Comparison of ENCODE assay signal across 11 cellular contexts in the genomic region with DNA sequence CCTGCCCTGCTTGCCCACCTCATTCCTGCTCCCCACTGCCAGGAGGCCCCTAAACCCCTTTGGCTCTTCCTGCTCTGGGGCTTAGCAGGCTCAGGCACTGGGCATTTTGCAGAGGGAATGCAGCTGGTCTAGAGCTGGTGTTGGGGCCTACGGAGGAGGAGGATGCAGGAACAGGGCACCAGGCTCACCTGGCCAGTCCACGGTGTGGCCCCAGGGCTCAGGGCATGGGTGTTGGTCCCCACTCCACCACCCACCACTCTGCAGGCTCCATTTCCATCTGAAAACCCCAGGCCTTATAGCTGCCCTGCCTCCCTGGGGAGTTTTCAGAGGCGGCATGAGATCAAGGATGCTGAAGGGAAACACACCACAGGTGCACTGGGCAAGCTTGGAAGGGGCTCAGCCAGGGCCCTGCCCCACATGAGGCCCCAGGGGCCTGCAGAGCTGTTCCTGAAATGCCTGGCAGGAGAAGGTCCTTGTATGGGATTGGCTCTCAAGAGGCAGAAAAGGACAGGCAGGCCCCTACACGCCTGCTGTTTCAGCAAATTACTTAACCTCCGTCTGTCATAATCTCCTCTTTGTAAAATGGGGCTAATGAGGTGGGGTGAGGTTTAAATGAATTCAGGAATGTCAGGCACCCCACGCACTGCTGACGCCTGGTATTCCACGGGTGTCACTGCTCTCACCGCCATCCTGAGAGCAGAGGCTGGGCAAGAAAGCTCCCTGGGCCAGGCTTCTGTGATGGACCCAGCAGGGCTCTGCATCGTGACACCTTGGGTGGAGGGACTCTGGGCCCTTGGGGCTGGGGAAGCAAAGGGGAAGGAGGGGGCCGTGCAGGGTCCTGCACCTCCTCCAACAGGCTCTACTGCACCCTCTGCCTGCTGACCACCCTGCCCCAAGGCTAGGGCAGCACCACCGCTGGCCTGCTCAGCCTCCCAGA. TPM values are rescaled to one million over a fixed set of nuclear protein-coding genes. Genes with fewer than 3 reads are reported as not detected.
DNase-seq lines count a peak whose midpoint lies in the region; FAIRE-seq and TF ChIP-seq lines count a peak whose summit lies in the region.
"Had no signal": no experiment of that assay in that cellular context is flagged by ENCODE, and none has a peak within 500 bp of the region (broad histone marks: within the 10 kb centered on the region; RNA-seq: fewer than 3 reads in every experiment).

No MANE protein-coding gene starts in this region.

- CTCF ChIA-PET in GM10248 (lab: Yijun Ruan, JAX): interaction anchor here (1.1 to 1.2 kb wide), 2 partner anchors 12 to 33 kb away, joined by 3 read pairs; no protein-coding TSS in a partner anchor

- H3K4me3 ChIP-seq in bronchial epithelial cell (ENCODE audit: low read depth, low read length): no peak overlapping the region

- no peak for TF ChIP-seq CTCF in bronchial epithelial cell (IDR thresholded peaks at IDR 0.05; ENCODE audit: insufficient read depth, low read length, severe bottlenecking)
- TF ChIP-seq CTCF in GM10248 (IDR thresholded peaks at IDR 0.05; ENCODE audit: control extremely low read depth, extremely low read depth, low read depth, missing control alignments): no peak

- POLR2A ChIA-PET in GM10248 (lab: Yijun Ruan, JAX): no interaction called here

- peak; percentile 28 for FAIRE-seq in bronchial epithelial cell (lab: Jason Lieb, UNC)
- no peak for FAIRE-seq in RCC 7860 (lab: Jason Lieb, UNC)

- H3K36me3 ChIP-seq in bronchial epithelial cell (ENCODE audit: control insufficient read depth, insufficient read depth, low read length): no peaks in the 10 kb centered on the region

- DNase-seq in GM03348 (ENCODE audit: low spot score): peak; percentile 8
- DNase-seq in NCI-H1694 (lab: John Stamatoyannopoulos, UW): peak; percentile 90
- peak; percentile 86 for DNase-seq in bronchial epithelial cell (ENCODE audit: low read depth)
- DNase-seq in putamen (ENCODE audit: low spot score): peak; percentile 39
- no peak for DNase-seq in activated T-cell treated with anti-CD3 and anti-CD28 coated beads, Interleukin-2, amount 50 U/mL, for 48 hours
- DNase-seq in GM10248 (ENCODE audit: extremely low spot score): no peak
- DNase-seq in RCC 7860 (ENCODE audit: low spot score): no peak
- DNase-seq: cerebellar nuclear complex, GOT3, NCI-H1930, RPMI8226 had no signal

- H3K27me3 ChIP-seq in bronchial epithelial cell (ENCODE audit: control insufficient read depth, insufficient read depth, low read length): no peaks in the 10 kb centered on the region

RNA-seq across cellular contexts. Expression of a gene that starts 9.3 kb away (rescaled TPM):
- total RNA-seq in bronchial epithelial cell: 0.77 and 0.79 TPM in 2 replicates

RNA-seq across cellular contexts. Expression of a gene that starts 41.0 kb away (rescaled TPM):
- total RNA-seq in bronchial epithelial cell: 24.2 and 53.3 TPM in 2 replicates

RNA-seq across cellular contexts. Expression of a gene that starts 58.5 kb away (rescaled TPM):
- total RNA-seq in bronchial epithelial cell: 142 and 174 TPM in 2 replicates

Comparison
In these comparisons a context has a peak if more than half of its experiments do, and no peak if none do; other contexts are left out.
1. DNase-seq: peak in GM03348 (single experiment), NCI-H1694 (single experiment), bronchial epithelial cell (single experiment) and putamen (single experiment); none in activated T-cell treated with anti-CD3 and anti-CD28 coated beads, Interleukin-2, amount 50 U/mL, for 48 hours (0 of 2), GM10248 (single experiment) and RCC 7860 (single experiment).